In genomic region chr2:204576580-204576979, GRCh38 we compare ENCODE assay signal across 15 cellular contexts.
"Had no signal": no experiment of that assay in that cellular context is flagged by ENCODE, and none has a peak within 500 bp of the region (broad histone marks: within the 10 kb centered on the region; RNA-seq: fewer than 3 reads in every experiment).

No MANE protein-coding gene starts in this region.

- H3K27ac Mint-ChIP-seq: memory B cell; natural killer cell; stimulated activated naive B cell treated with anti-CD40 and anti-IgM and Interleukin-4, amounts not matched to agents 10 μg/mL and 1 μg/mL and 100 μg/mL, for 72 hours had no signal

- H3K4me3 Mint-ChIP-seq: activated T-cell treated with anti-CD3 and anti-CD28 coated beads, Interleukin-2, amount 50 U/mL, for 4 hours; memory B cell; natural killer cell; stimulated activated naive B cell treated with anti-CD40 and anti-IgM and Interleukin-4, amounts not matched to agents 10 μg/mL and 1 μg/mL and 100 μg/mL, for 72 hours had no signal

- H3K4me3 ChIP-seq: tibial nerve, uterus had no signal

- H3K27me3 Mint-ChIP-seq: memory B cell; stimulated activated naive B cell treated with anti-CD40 and anti-IgM and Interleukin-4, amounts not matched to agents 10 μg/mL and 1 μg/mL and 100 μg/mL, for 72 hours had no signal

- DNase-seq: activated CD4-positive, alpha-beta T cell treated with anti-CD3 and anti-CD28 coated beads for 1 hour; activated gamma-delta T cell; activated T-cell treated with anti-CD3 and anti-CD28 coated beads, Interleukin-2, amount 50 U/mL, for 4 hours; foreskin melanocyte; kidney glomerular epithelial cell; left ventricle myocardium superior; natural killer cell; SHP77 treated with DMSO at 0.1 percent for 48 hours; small intestine; stimulated activated naive B cell treated with anti-CD40 and anti-IgM and Interleukin-4, amounts not matched to agents 10 μg/mL and 1 μg/mL and 100 μg/mL, for 72 hours; substantia nigra; uterus had no signal

- H3K9me3 Mint-ChIP-seq: activated T-cell treated with anti-CD3 and anti-CD28 coated beads, Interleukin-2, amount 50 U/mL, for 4 hours had no signal

- H3K36me3 Mint-ChIP-seq: memory B cell; natural killer cell; stimulated activated naive B cell treated with anti-CD40 and anti-IgM and Interleukin-4, amounts not matched to agents 10 μg/mL and 1 μg/mL and 100 μg/mL, for 72 hours had no signal

- ATAC-seq: esophagus mucosa; left ventricle myocardium superior; natural killer cell; stimulated activated naive B cell treated with anti-CD40 and anti-IgM and Interleukin-4, amounts not matched to agents 10 μg/mL and 1 μg/mL and 100 μg/mL, for 72 hours had no signal

- H3K4me1 Mint-ChIP-seq: memory B cell; natural killer cell; stimulated activated naive B cell treated with anti-CD40 and anti-IgM and Interleukin-4, amounts not matched to agents 10 μg/mL and 1 μg/mL and 100 μg/mL, for 72 hours had no signal
